Comparison of ENCODE assay signal across 26 cellular contexts in genomic region chr13:98647121-98647520, GRCh38.
"Had no signal": no experiment of that assay in that cellular context is flagged by ENCODE, and none has a peak within 500 bp of the region (broad histone marks: within the 10 kb centered on the region; RNA-seq: fewer than 3 reads in every experiment).

No MANE protein-coding gene starts in this region.

- H3K36me3 Mint-ChIP-seq: memory B cell; mesothelial cell of epicardium; naive thymus-derived CD4-positive, alpha-beta T cell; neural progenitor cell had no signal

- H3K27ac ChIP-seq: neural progenitor cell, parathyroid adenoma, right lobe of liver, tibial artery, upper lobe of right lung, uterus had no signal

- H3K9me3 Mint-ChIP-seq: effector memory CD8-positive, alpha-beta T cell; memory B cell; mesothelial cell of epicardium; naive thymus-derived CD4-positive, alpha-beta T cell; nephron had no signal

- DNase-seq: cortex of kidney; effector memory CD8-positive, alpha-beta T cell; erythroblast; esophagus squamous epithelium; foreskin melanocyte; kidney; mucosa of descending colon; naive thymus-derived CD4-positive, alpha-beta T cell; stimulated activated CD4-positive, alpha-beta T cell treated with anti-CD3 and anti-CD28 coated beads, Interleukin-12 subunit alpha, Interleukin-12 subunit beta, amount 100 ng/mL, for 4 hours; stimulated activated CD4-positive, alpha-beta T cell treated with anti-CD3 and anti-CD28 coated beads, Interleukin-1b, Interleukin-23, amount 100 ng/mL, for 48 hours; stimulated activated CD4-positive, alpha-beta T cell treated with anti-CD3 and anti-CD28 coated beads, Interleukin-4, amount 100 ng/mL, for 1 hour; stimulated activated CD8-positive, alpha-beta memory T cell treated with anti-CD3 and anti-CD28 coated beads, Interleukin-4, amount 100 ng/mL, for 48 hours; stimulated activated naive CD4-positive, alpha-beta T cell treated with Interleukin-2 at 50 U/mL for 16 hours; stomach; tibial artery; upper lobe of right lung; uterus had no signal

- H3K4me3 ChIP-seq: esophagus squamous epithelium, lung, mucosa of descending colon, neural progenitor cell, right lobe of liver, smooth muscle cell, stomach, tibial artery, upper lobe of right lung, uterus had no signal

- H3K36me3 ChIP-seq: esophagus squamous epithelium, neural progenitor cell, right lobe of liver, stomach, tibial artery, upper lobe of right lung, uterus had no signal

- H3K4me3 Mint-ChIP-seq: effector memory CD8-positive, alpha-beta T cell; memory B cell; mesothelial cell of epicardium; naive thymus-derived CD4-positive, alpha-beta T cell; nephron; neural progenitor cell had no signal

- H3K27ac Mint-ChIP-seq: effector memory CD8-positive, alpha-beta T cell; memory B cell; mesothelial cell of epicardium; naive thymus-derived CD4-positive, alpha-beta T cell; nephron; progenitor cell of endocrine pancreas had no signal

- H3K4me1 Mint-ChIP-seq: naive thymus-derived CD4-positive, alpha-beta T cell; neural progenitor cell had no signal

- H3K27me3 ChIP-seq: esophagus squamous epithelium, neural progenitor cell, right lobe of liver, stomach, upper lobe of right lung, uterus had no signal

- H3K9me3 ChIP-seq: esophagus squamous epithelium, mucosa of descending colon, right lobe of liver, stomach, tibial artery, upper lobe of right lung, uterus had no signal

- H3K4me1 ChIP-seq: neural progenitor cell, parathyroid adenoma, tibial artery, upper lobe of right lung, uterus had no signal

- H3K27me3 Mint-ChIP-seq: progenitor cell of endocrine pancreas had no signal
